ENCODE assay signal across 14 cellular contexts in genomic region chr1:16292739-16293138, GRCh38. TPM values are rescaled to one million over a fixed set of nuclear protein-coding genes. Genes with fewer than 3 reads are reported as not detected.
DNase-seq lines count a peak whose midpoint lies in the region; ATAC-seq and TF ChIP-seq lines count a peak whose summit lies in the region.
"Had no signal": no experiment of that assay in that cellular context is flagged by ENCODE, and none has a peak within 500 bp of the region (broad histone marks: within the 10 kb centered on the region; RNA-seq: fewer than 3 reads in every experiment).

No MANE protein-coding gene starts in this region.

- no peaks in the 10 kb centered on the region for H3K27me3 Mint-ChIP-seq in central memory CD8-positive, alpha-beta T cell
- H3K27me3 Mint-ChIP-seq: B cell had no signal

- H3K4me3 ChIP-seq in ascending aorta (no peak overlapping the region), neutrophil (ENCODE audit: low read depth in 1 of 2, low read length in 1 of 2) (no peak overlapping the region), thoracic aorta (no peak overlapping the region), lower leg skin (ENCODE audit: low read depth, poor library complexity, severe bottlenecking) (no peak overlapping the region)
- H3K4me3 ChIP-seq: BLaER1 treated with 17β-estradiol and CSF1 and Interleukin-3, amounts not matched to agents 10 nM and 100 nM had no signal

- no peaks in the 10 kb centered on the region for H3K27me3 ChIP-seq in ascending aorta
- no peaks in the 10 kb centered on the region for H3K27me3 ChIP-seq in neutrophil
- no peaks in the 10 kb centered on the region for H3K27me3 ChIP-seq in thoracic aorta (replicated peaks; ENCODE audit: insufficient read depth)
- H3K27me3 ChIP-seq: BLaER1 treated with 17β-estradiol and CSF1 and Interleukin-3, amounts not matched to agents 10 nM and 100 nM had no signal

- H3K4me1 Mint-ChIP-seq in central memory CD8-positive, alpha-beta T cell, result peaks cover 22% of the 10 kb centered on the region

- no peak overlapping the region for H3K4me3 Mint-ChIP-seq in central memory CD8-positive, alpha-beta T cell
- H3K4me3 Mint-ChIP-seq: B cell; CD8-positive, alpha-beta T cell; H9 had no signal

- DNase-seq in ascending aorta (ENCODE audit: low spot score in 2 of 2) (no peak), thoracic aorta (ENCODE audit: low spot score) (no peak), lower leg skin (ENCODE audit: low spot score in 2 of 2) (no peak)
- DNase-seq in central memory CD8-positive, alpha-beta T cell (ENCODE audit: low spot score in 2 of 2), result no peak
- DNase-seq in activated CD4-positive, alpha-beta T cell treated with anti-CD3 and anti-CD28 coated beads for 48 hours, result no peak
- DNase-seq: Calu3; CD8-positive, alpha-beta T cell; DMS79 treated with DMSO at 0.1 percent for 48 hours; GF-D8; H9 had no signal

- ATAC-seq in central memory CD8-positive, alpha-beta T cell (replicated peaks; ENCODE audit: extremely low read depth, poor library complexity, severe bottlenecking), result no peak
- no peak for ATAC-seq in thoracic aorta (ENCODE audit: insufficient number of reproducible peaks, low FRiP score, low read depth)
- ATAC-seq in GM18505 (IDR thresholded peaks at IDR 0.05; ENCODE audit: unreplicated experiment), result no peak
- ATAC-seq: CD8-positive, alpha-beta T cell had no signal

- H3K36me3 ChIP-seq in ascending aorta (peaks cover 17 to 21% of the 10 kb centered on the region in 2 donors), neutrophil (peaks cover 15% of the 10 kb centered on the region), thoracic aorta (peaks cover 15% of the 10 kb centered on the region)

- peaks cover 34% of the 10 kb centered on the region for H3K36me3 Mint-ChIP-seq in central memory CD8-positive, alpha-beta T cell (ENCODE audit: insufficient read depth)

- intact Hi-C loops in ascending aorta (cut with DNase I) (no loop called here), lower leg skin (cut with DNase I; ENCODE audit: low total_unique reads) (no loop called here)

- H3K27ac Mint-ChIP-seq in central memory CD8-positive, alpha-beta T cell (ENCODE audit: low read depth), result peak overlapping the region; percentile 62
- H3K27ac Mint-ChIP-seq: B cell; CD8-positive, alpha-beta T cell had no signal

- H3K27ac ChIP-seq in ascending aorta (peak overlapping the region; percentile 87), neutrophil (peak overlapping the region; percentile 85), thoracic aorta (peak overlapping the region; percentile 89)

- no peaks in the 10 kb centered on the region for H3K9me3 Mint-ChIP-seq in central memory CD8-positive, alpha-beta T cell
- H3K9me3 Mint-ChIP-seq: CD8-positive, alpha-beta T cell; H9 had no signal

- TF ChIP-seq CTCF in ascending aorta (IDR thresholded peaks at IDR 0.05) (no peak), neutrophil (IDR thresholded peaks at IDR 0.05) (no peak), thoracic aorta (IDR thresholded peaks at IDR 0.05) (no peak), lower leg skin (IDR thresholded peaks at IDR 0.05) (no peak)

- H3K9me3 ChIP-seq in ascending aorta, result no peaks in the 10 kb centered on the region
- no peaks in the 10 kb centered on the region for H3K9me3 ChIP-seq in neutrophil
- no peaks in the 10 kb centered on the region for H3K9me3 ChIP-seq in thoracic aorta
- H3K9me3 ChIP-seq: BLaER1 treated with 17β-estradiol and CSF1 and Interleukin-3, amounts not matched to agents 10 nM and 100 nM had no signal

- peaks cover 21 to 61% of the 10 kb centered on the region in 2 donors for H3K4me1 ChIP-seq in ascending aorta
- peaks cover 10 to 16% of the 10 kb centered on the region in 2 experiments for H3K4me1 ChIP-seq in neutrophil (ENCODE audit: control insufficient read depth in 1 of 2, insufficient read depth in 1 of 2, low read depth in 1 of 2, low read length in 1 of 2)
- peaks cover 53 to 89% of the 10 kb centered on the region in 2 donors for H3K4me1 ChIP-seq in thoracic aorta (ENCODE audit: control insufficient read depth in 1 of 2, low read depth in 2 of 2)

- TF ChIP-seq POLR2A in GM18505 (IDR thresholded peaks at IDR 0.05; ENCODE audit: borderline replicate concordance, extremely low read depth, insufficient read depth, insufficient read length), result no peak
- no peak for TF ChIP-seq POLR2A in lower leg skin (IDR thresholded peaks at IDR 0.05)

RNA-seq across cellular contexts. Expression of gene CPLANE2, which starts 55.8 kb away (rescaled TPM):
- total RNA-seq in ascending aorta, result not detected
- 10 to 100 TPM in 1 of 2 donors, 1 to 10 TPM in 1; 9.3 to 14.6 TPM for total RNA-seq in thoracic aorta
- total RNA-seq in lower leg skin, result 10 to 100 TPM in 2 of 4 donors, 1 to 10 TPM in 2; 6.0 to 17.2 (median 10.4) TPM

RNA-seq across cellular contexts. Expression of gene FBXO42, which starts 59.5 kb away (rescaled TPM):
- total RNA-seq in ascending aorta, result 36.6 TPM
- total RNA-seq in thoracic aorta, result 10 to 100 TPM; 71.2 to 72.2 TPM
- 10 to 100 TPM; 40.1 to 68.3 (median 58.1) TPM for total RNA-seq in lower leg skin
